In genomic region chr18:23723121-23723520, GRCh38 we compare ENCODE assay signal across 16 cellular contexts. TPM values are rescaled to one million over a fixed set of nuclear protein-coding genes. Genes with fewer than 3 reads are reported as not detected.
A peak's percentile ranks its signal among the peaks of the same experiment; 100 is the strongest.
DNase-seq lines count a peak whose midpoint lies in the region; ATAC-seq and TF ChIP-seq lines count a peak whose summit lies in the region.
"Had no signal": no experiment of that assay in that cellular context is flagged by ENCODE, and none has a peak within 500 bp of the region (broad histone marks: within the 10 kb centered on the region; RNA-seq: fewer than 3 reads in every experiment).

No MANE protein-coding gene starts in this region.

- ATAC-seq in CD4-positive, alpha-beta T cell (ENCODE audit: poor library complexity): no peak
- no peak for ATAC-seq in stimulated activated naive B cell treated with anti-CD40 and anti-IgM and Interleukin-4, amounts not matched to agents 10 μg/mL and 1 μg/mL and 100 μg/mL, for 72 hours (replicated peaks)
- ATAC-seq: HepG2, Panc1, Right ventricle myocardium inferior had no signal

- intact Hi-C loops in uterus (cut with DNase I; ENCODE audit: low total_unique reads): no loop called here
- intact Hi-C loops in CD4-positive, alpha-beta T cell (cut with DNase I, micrococcal nuclease): no loop called here

- peak overlapping the region; percentile 74 to 88 for H3K27ac ChIP-seq in uterus
- no peak overlapping the region for H3K27ac ChIP-seq in CD4-positive, alpha-beta T cell (ENCODE audit: low read depth, low read length)
- H3K27ac ChIP-seq: BLaER1 treated with 17β-estradiol and CSF1 and Interleukin-3, amounts not matched to agents 10 nM and 100 nM had no signal

- no peak overlapping the region for H3K27ac Mint-ChIP-seq in CD4-positive, alpha-beta T cell
- H3K27ac Mint-ChIP-seq in stimulated activated naive B cell treated with anti-CD40 and anti-IgM and Interleukin-4, amounts not matched to agents 10 μg/mL and 1 μg/mL and 100 μg/mL, for 72 hours: no peak overlapping the region
- H3K27ac Mint-ChIP-seq: H9 had no signal

- H3K27me3 ChIP-seq in uterus: no peaks in the 10 kb centered on the region
- H3K27me3 ChIP-seq in CD4-positive, alpha-beta T cell (ENCODE audit: control insufficient read depth, insufficient read depth, low read length): no peaks in the 10 kb centered on the region
- H3K27me3 ChIP-seq: BLaER1 treated with 17β-estradiol and CSF1 and Interleukin-3, amounts not matched to agents 10 nM and 100 nM; MG63 had no signal

- H3K9me3 Mint-ChIP-seq in CD4-positive, alpha-beta T cell: no peaks in the 10 kb centered on the region
- H3K9me3 Mint-ChIP-seq in stimulated activated naive B cell treated with anti-CD40 and anti-IgM and Interleukin-4, amounts not matched to agents 10 μg/mL and 1 μg/mL and 100 μg/mL, for 72 hours: no peaks in the 10 kb centered on the region
- H3K9me3 Mint-ChIP-seq: H9 had no signal

- no peak overlapping the region for H3K4me3 ChIP-seq in fibroblast of villous mesenchyme (ENCODE audit: low read depth, low read length)
- no peak overlapping the region for H3K4me3 ChIP-seq in uterus
- H3K4me3 ChIP-seq: BLaER1 treated with 17β-estradiol and CSF1 and Interleukin-3, amounts not matched to agents 10 nM and 100 nM; MG63 had no signal

- peaks cover 5 to 13% of the 10 kb centered on the region in 2 donors for H3K4me1 ChIP-seq in uterus

- POLR2A ChIA-PET in CD4-positive, alpha-beta T cell (lab: Charles Lee): no interaction called here

- H3K4me3 Mint-ChIP-seq in CD4-positive, alpha-beta T cell: no peak overlapping the region
- no peak overlapping the region for H3K4me3 Mint-ChIP-seq in stimulated activated naive B cell treated with anti-CD40 and anti-IgM and Interleukin-4, amounts not matched to agents 10 μg/mL and 1 μg/mL and 100 μg/mL, for 72 hours
- H3K4me3 Mint-ChIP-seq: H9 had no signal

- CTCF ChIA-PET in CD4-positive, alpha-beta T cell (lab: Charles Lee): no interaction called here

- no peaks in the 10 kb centered on the region for H3K36me3 ChIP-seq in uterus
- H3K36me3 ChIP-seq: BLaER1 treated with 17β-estradiol and CSF1 and Interleukin-3, amounts not matched to agents 10 nM and 100 nM had no signal

- DNase-seq in EL (peak; percentile 24), amniotic epithelial cell (ENCODE audit: low read depth) (peak; percentile 76), fibroblast of villous mesenchyme (ENCODE audit: low read depth) (peak; percentile 84), uterus (no peak), glomerular visceral epithelial cell (ENCODE audit: extremely low spot score) (no peak)
- no peak for DNase-seq in CD4-positive, alpha-beta T cell
- DNase-seq in stimulated activated naive B cell treated with anti-CD40 and anti-IgM and Interleukin-4, amounts not matched to agents 10 μg/mL and 1 μg/mL and 100 μg/mL, for 72 hours: no peak
- DNase-seq: DMS 273 treated with DMSO at 0.1 percent for 48 hours, H9, MG63, NCI-H1105, NCI-H187 had no signal

- TF ChIP-seq CTCF in fibroblast of villous mesenchyme (IDR thresholded peaks at IDR 0.05; ENCODE audit: insufficient read depth, low read depth, low read length): no peak
- no peak for TF ChIP-seq CTCF in uterus (IDR thresholded peaks at IDR 0.05)
- no peak for TF ChIP-seq CTCF in CD4-positive, alpha-beta T cell (IDR thresholded peaks at IDR 0.05)

- no peaks in the 10 kb centered on the region for H3K36me3 Mint-ChIP-seq in CD4-positive, alpha-beta T cell (ENCODE audit: low read depth)
- no peaks in the 10 kb centered on the region for H3K36me3 Mint-ChIP-seq in stimulated activated naive B cell treated with anti-CD40 and anti-IgM and Interleukin-4, amounts not matched to agents 10 μg/mL and 1 μg/mL and 100 μg/mL, for 72 hours

- H3K27me3 Mint-ChIP-seq in CD4-positive, alpha-beta T cell: peaks cover 4% of the 10 kb centered on the region
- peaks cover 0 to 12% of the 10 kb centered on the region in 2 donors for H3K27me3 Mint-ChIP-seq in stimulated activated naive B cell treated with anti-CD40 and anti-IgM and Interleukin-4, amounts not matched to agents 10 μg/mL and 1 μg/mL and 100 μg/mL, for 72 hours

- no peaks in the 10 kb centered on the region for H3K4me1 Mint-ChIP-seq in CD4-positive, alpha-beta T cell (ENCODE audit: low read depth)
- no peaks in the 10 kb centered on the region for H3K4me1 Mint-ChIP-seq in stimulated activated naive B cell treated with anti-CD40 and anti-IgM and Interleukin-4, amounts not matched to agents 10 μg/mL and 1 μg/mL and 100 μg/mL, for 72 hours

- H3K9me3 ChIP-seq in uterus: no peaks in the 10 kb centered on the region
- no peaks in the 10 kb centered on the region for H3K9me3 ChIP-seq in CD4-positive, alpha-beta T cell (ENCODE audit: control insufficient read depth, low read length)
- H3K9me3 ChIP-seq: BLaER1 treated with 17β-estradiol and CSF1 and Interleukin-3, amounts not matched to agents 10 nM and 100 nM had no signal

- TF ChIP-seq POLR2A in uterus (IDR thresholded peaks at IDR 0.05): no peak

RNA-seq across cellular contexts. Expression of gene LAMA3, which starts 33.9 kb away (rescaled TPM):
- total RNA-seq in fibroblast of villous mesenchyme (2.6 and 5.2 TPM in 2 replicates), uterus (10 to 100 TPM; 46.5 to 75.4 (median 57.4) TPM)
- total RNA-seq in CD4-positive, alpha-beta T cell: under 1 TPM in 1 of 2 experiments, not detected in 1; 0.19 TPM

Comparison
In these comparisons a context has a peak if more than half of its experiments do, and no peak if none do; other contexts are left out.
1. DNase-seq: peak in EL (single experiment), amniotic epithelial cell (single experiment) and fibroblast of villous mesenchyme (single experiment); none in uterus (0 of 2), glomerular visceral epithelial cell (single experiment), CD4-positive, alpha-beta T cell (0 of 10) and stimulated activated naive B cell treated with anti-CD40 and anti-IgM and Interleukin-4, amounts not matched to agents 10 μg/mL and 1 μg/mL and 100 μg/mL, for 72 hours (single experiment).